ENCODE assay signal across 8 cellular contexts in the genomic region with DNA sequence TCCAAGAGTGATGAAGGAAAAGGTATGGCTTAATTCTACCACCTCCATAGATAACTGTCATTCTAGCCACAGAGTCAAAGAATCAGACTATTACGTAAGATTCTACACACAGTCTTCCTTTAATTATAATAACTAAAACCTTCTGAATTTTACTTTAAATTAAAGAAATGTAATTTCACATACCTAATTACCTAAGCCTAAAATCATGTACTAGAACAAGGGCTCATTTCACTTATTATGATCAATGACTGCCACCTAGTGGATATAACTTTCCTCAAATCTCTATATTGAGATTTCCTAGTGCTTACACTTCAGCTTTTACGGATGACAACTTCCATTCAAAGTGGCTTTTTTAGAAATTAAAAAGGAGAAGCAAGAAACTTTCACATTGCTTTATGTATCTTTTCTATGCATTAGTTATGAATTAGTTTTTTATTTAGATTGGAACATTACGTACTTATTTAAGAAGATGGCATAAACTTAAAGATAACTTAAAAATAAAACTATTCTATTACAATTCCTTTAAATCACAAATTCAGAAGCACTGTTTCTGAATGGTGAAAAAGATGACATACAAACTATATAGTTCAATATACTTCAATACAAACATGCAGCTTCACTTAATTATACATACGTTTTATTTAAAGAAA. TPM values are rescaled to one million over a fixed set of nuclear protein-coding genes. Genes with fewer than 3 reads are reported as not detected.
A peak's percentile ranks its signal among the peaks of the same experiment; 100 is the strongest.
DNase-seq lines count a peak whose midpoint lies in the region; ATAC-seq and TF ChIP-seq lines count a peak whose summit lies in the region.

No MANE protein-coding gene starts in this region.

- TF ChIP-seq EP300 in upper lobe of left lung (IDR thresholded peaks at IDR 0.05) = no peak

- WGBS in upper lobe of left lung, 2 donors = 62 to 68% methylated on average over 4 of the region's 4 CpGs

- H3K4me3 Mint-ChIP-seq in Caco-2 (ENCODE audit: unreplicated experiment) (no peak overlapping the region), GM23338 (no peak overlapping the region), immature natural killer cell (no peak overlapping the region)

- H3K4me1 ChIP-seq in Caco-2 (no peaks in the 10 kb centered on the region), GM23338 (ENCODE audit: insufficient read depth) (no peaks in the 10 kb centered on the region), upper lobe of left lung (no peaks in the 10 kb centered on the region)

- no peaks in the 10 kb centered on the region for H3K9me3 ChIP-seq in Caco-2
- no peaks in the 10 kb centered on the region for H3K9me3 ChIP-seq in upper lobe of left lung

- TF ChIP-seq POLR2A in upper lobe of left lung (IDR thresholded peaks at IDR 0.05) = no peak

- no peaks in the 10 kb centered on the region for H3K27me3 ChIP-seq in Caco-2 (replicated peaks; ENCODE audit: control insufficient read depth, insufficient read depth, low read length)
- no peaks in the 10 kb centered on the region for H3K27me3 ChIP-seq in GM23338 (ENCODE audit: insufficient read depth)
- H3K27me3 ChIP-seq in upper lobe of left lung = no peaks in the 10 kb centered on the region

- no peaks in the 10 kb centered on the region for H3K9me2 ChIP-seq in GM23338 (ENCODE audit: insufficient read depth)

- CTCF ChIA-PET in Caco-2 (lab: Charles Lee) = interaction anchor here (0.6 to 1.5 kb wide), 5 partner anchors 189 to 959 kb away, joined by 3 to 5 read pairs (median 3); no protein-coding TSS in a partner anchor

- no peak overlapping the region for H3K27ac ChIP-seq in GM23338 (ENCODE audit: low read depth)
- H3K27ac ChIP-seq in upper lobe of left lung = no peak overlapping the region

- no peaks in the 10 kb centered on the region for H3K9me3 Mint-ChIP-seq in Caco-2 (ENCODE audit: unreplicated experiment)
- no peaks in the 10 kb centered on the region for H3K9me3 Mint-ChIP-seq in GM23338
- H3K9me3 Mint-ChIP-seq in immature natural killer cell = no peaks in the 10 kb centered on the region

- H3K27me3 Mint-ChIP-seq in Caco-2 (ENCODE audit: insufficient read depth, unreplicated experiment) = no peaks in the 10 kb centered on the region
- no peaks in the 10 kb centered on the region for H3K27me3 Mint-ChIP-seq in GM23338 (ENCODE audit: insufficient read depth, low read depth, poor library complexity)
- H3K27me3 Mint-ChIP-seq in immature natural killer cell (ENCODE audit: low read depth in 3 of 3) = no peaks in the 10 kb centered on the region

- BruUV-seq in Caco-2 (replicated peaks; lab: Mats Ljungman, UMichigan) = no TSS peak

- POLR2A ChIA-PET in Caco-2 (lab: Charles Lee) = no interaction called here

- ATAC-seq in GM23338 (no peak), upper lobe of left lung (ENCODE audit: low FRiP score in 2 of 2) (peak in 1 of 2 donors; percentile 61), HG02571 (IDR thresholded peaks at IDR 0.05; ENCODE audit: unreplicated experiment) (no peak)

- H3K36me3 ChIP-seq in Caco-2 (ENCODE audit: control insufficient read depth, insufficient read depth, low read length) (no peaks in the 10 kb centered on the region), GM23338 (ENCODE audit: insufficient read depth) (no peaks in the 10 kb centered on the region), upper lobe of left lung (no peaks in the 10 kb centered on the region)

- H3K4me3 ChIP-seq in Caco-2 (ENCODE audit: low read depth, low read length) (no peak overlapping the region), GM23338 (no peak overlapping the region), upper lobe of left lung (no peak overlapping the region)

- no peaks in the 10 kb centered on the region for H3K36me3 Mint-ChIP-seq in Caco-2 (ENCODE audit: insufficient read depth, unreplicated experiment)
- H3K36me3 Mint-ChIP-seq in GM23338 (ENCODE audit: low read depth) = no peaks in the 10 kb centered on the region
- H3K36me3 Mint-ChIP-seq in immature natural killer cell = peaks cover 7 to 14% (median 10%) of the 10 kb centered on the region in 3 donors

- DNase-seq in Caco-2 (peak in 1 of 2 experiments; percentile 36), GM23338 (ENCODE audit: low spot score) (peak; percentile 79), NCI-H2171 treated with DMSO at 0.1 percent for 48 hours (lab: John Stamatoyannopoulos, UW) (peak; percentile 76), astrocyte of the hippocampus (ENCODE audit: low read depth, low spot score) (peak; percentile 45), immature natural killer cell (peak; percentile 22 to 36 (median 23)), upper lobe of left lung (no peak)
- DNase-seq in activated CD8-positive, alpha-beta memory T cell treated with anti-CD3 and anti-CD28 coated beads, Interleukin-2, amount 50 U/mL, for 48 hours = no peak

- H3K4me1 Mint-ChIP-seq in Caco-2 (ENCODE audit: low read depth, unreplicated experiment) = peaks cover 7% of the 10 kb centered on the region
- no peaks in the 10 kb centered on the region for H3K4me1 Mint-ChIP-seq in GM23338
- no peaks in the 10 kb centered on the region for H3K4me1 Mint-ChIP-seq in immature natural killer cell

- H2AFZ ChIP-seq in GM23338 = no peak overlapping the region

- H3K27ac Mint-ChIP-seq in Caco-2 (ENCODE audit: unreplicated experiment) = no peak overlapping the region
- no peak overlapping the region for H3K27ac Mint-ChIP-seq in GM23338
- H3K27ac Mint-ChIP-seq in immature natural killer cell = no peak overlapping the region

- no peaks in the 10 kb centered on the region for H4K20me1 ChIP-seq in GM23338 (replicated peaks; ENCODE audit: insufficient read depth)

- intact Hi-C loops in Caco-2 (cut with micrococcal nuclease; ENCODE audit: unreplicated experiment) = loop anchor here (1.0 to 5.0 kb wide), 2 partner anchors 470 to 780 kb away; no protein-coding TSS in a partner anchor

- H3K79me2 ChIP-seq in GM23338 (replicated peaks; ENCODE audit: insufficient read depth) = no peaks in the 10 kb centered on the region

- TF ChIP-seq CTCF in Caco-2 (IDR thresholded peaks at IDR 0.05; ENCODE audit: insufficient read depth in 1 of 2, low read depth in 1 of 2, low read length in 1 of 2, severe bottlenecking in 1 of 2, unreplicated experiment in 1 of 2) = peak; percentile 40 to 56
- TF ChIP-seq CTCF in GM23338 (conservative IDR thresholded peaks at IDR 0.05; ENCODE audit: low read depth in 2 of 2) = peak; percentile 59 to 86
- TF ChIP-seq CTCF in upper lobe of left lung (IDR thresholded peaks at IDR 0.05) = peak in 5 of 6 experiments; percentile 21 to 56 (median 41)

- no peaks in the 10 kb centered on the region for H3F3A ChIP-seq in GM23338 (replicated peaks; ENCODE audit: low read depth)

- no peak overlapping the region for H3K4me2 ChIP-seq in GM23338

TF ChIP-seq in GM23338, 12 proteins besides CTCF, POLR2A, EP300 and RAD21 (continues in another document):
- TF ChIP-seq EZH2 (IDR thresholded peaks at IDR 0.05; ENCODE audit: low read depth, unreplicated experiment) (no peak), JUNB (IDR thresholded peaks at IDR 0.05; ENCODE audit: unreplicated experiment) (no peak), CREB1 (CRISPR knock-in tag; IDR thresholded peaks at IDR 0.05; ENCODE audit: low read depth) (no peak), ZNF331 (CRISPR knock-in tag; IDR thresholded peaks at IDR 0.05; ENCODE audit: low read depth) (no peak)
- TF ChIP-seq, protein P1, sequence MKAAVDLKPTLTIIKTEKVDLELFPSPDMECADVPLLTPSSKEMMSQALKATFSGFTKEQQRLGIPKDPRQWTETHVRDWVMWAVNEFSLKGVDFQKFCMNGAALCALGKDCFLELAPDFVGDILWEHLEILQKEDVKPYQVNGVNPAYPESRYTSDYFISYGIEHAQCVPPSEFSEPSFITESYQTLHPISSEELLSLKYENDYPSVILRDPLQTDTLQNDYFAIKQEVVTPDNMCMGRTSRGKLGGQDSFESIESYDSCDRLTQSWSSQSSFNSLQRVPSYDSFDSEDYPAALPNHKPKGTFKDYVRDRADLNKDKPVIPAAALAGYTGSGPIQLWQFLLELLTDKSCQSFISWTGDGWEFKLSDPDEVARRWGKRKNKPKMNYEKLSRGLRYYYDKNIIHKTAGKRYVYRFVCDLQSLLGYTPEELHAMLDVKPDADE (IDR thresholded peaks at IDR 0.05) = no peak

RNA-seq across cellular contexts. Expression of a gene that starts 18.2 kb away (rescaled TPM):
- not detected in 2 replicates for total RNA-seq in Caco-2 (2022)
- not detected in 2 replicates for total RNA-seq in GM23338 (2014; rRNA removed; shearing (Covaris generic))
- not detected in 2 replicates for polyA plus RNA-seq in GM23338 (2016; fragmentation: Nextera tagmentation; extraction: Ambion mirVana)
- 1 to 10 TPM in 1 of 3 donors, under 1 TPM in 1, not detected in 1; 0.49 to 1.4 TPM for polyA plus RNA-seq in immature natural killer cell
- 10 to 100 TPM in 2 of 6 donors, 1 to 10 TPM in 4; 1.8 to 29.3 (median 5.1) TPM for total RNA-seq in upper lobe of left lung

Comparison
In these comparisons a context has a peak if more than half of its experiments do, and no peak if none do; other contexts are left out.
1. DNase-seq: peak in GM23338 (single experiment), NCI-H2171 treated with DMSO at 0.1 percent for 48 hours (single experiment), astrocyte of the hippocampus (single experiment) and immature natural killer cell (3 of 3); none in upper lobe of left lung (0 of 2) and activated CD8-positive, alpha-beta memory T cell treated with anti-CD3 and anti-CD28 coated beads, Interleukin-2, amount 50 U/mL, for 48 hours (single experiment).
2. Peak in every context shown above with its lines, with median percentiles within 50 percentile points of each other: CTCF ChIP-seq.